Comparison of ENCODE assay signal across 9 cellular contexts in the genomic region with DNA sequence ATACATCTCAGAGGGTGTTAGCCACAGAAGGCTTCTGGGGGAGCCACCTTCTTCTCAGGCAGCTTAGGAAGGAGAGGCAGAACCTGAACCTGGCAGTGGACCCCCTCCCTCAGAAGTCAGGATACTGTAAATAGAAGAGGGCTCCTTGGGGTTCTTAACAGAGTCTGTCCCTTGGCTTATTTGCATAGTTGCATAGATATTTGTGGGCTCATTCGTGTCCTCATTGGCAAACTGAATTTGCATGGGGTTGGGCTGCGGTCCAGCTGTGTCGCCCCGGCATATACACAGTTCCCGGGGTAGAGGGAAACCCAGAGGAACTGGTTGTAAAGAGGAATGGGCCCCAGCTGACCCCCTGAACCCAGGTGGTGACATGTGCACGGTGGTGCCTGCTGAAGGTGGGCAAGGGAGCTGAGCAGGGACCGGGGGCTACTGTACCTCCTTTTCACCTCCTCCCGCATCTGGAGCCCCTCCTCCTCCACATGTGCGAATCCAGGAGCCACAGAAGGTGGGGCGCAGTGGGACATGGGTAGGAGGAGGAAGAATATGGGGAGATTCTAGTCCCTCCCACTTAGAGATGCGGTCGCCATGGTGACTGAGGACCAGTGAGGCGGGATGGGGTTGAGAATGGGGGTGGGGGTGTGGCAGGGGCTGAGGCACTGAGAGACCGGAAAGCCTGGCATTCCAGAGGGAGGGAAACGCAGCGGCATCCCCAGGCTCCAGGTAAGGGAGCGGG. TPM values are rescaled to one million over a fixed set of nuclear protein-coding genes. Genes with fewer than 3 reads are reported as not detected.
A peak's percentile ranks its signal among the peaks of the same experiment; 100 is the strongest.
DNase-seq lines count a peak whose midpoint lies in the region; ATAC-seq and TF ChIP-seq lines count a peak whose summit lies in the region.
"Had no signal": no experiment of that assay in that cellular context is flagged by ENCODE, and none has a peak within 500 bp of the region (broad histone marks: within the 10 kb centered on the region; RNA-seq: fewer than 3 reads in every experiment).

No MANE protein-coding gene starts in this region.

- intact Hi-C loops in esophagus muscularis mucosa (cut with DNase I) (no loop called here), body of pancreas (cut with DNase I) (loop anchor here (5.0 kb wide), 1 partner anchor 73 kb away; no protein-coding TSS in a partner anchor)

- TF ChIP-seq EP300 in esophagus muscularis mucosa (IDR thresholded peaks at IDR 0.05) = no peak

- no CpG with 5 or more reads among the region's 17 CpGs for WGBS in mesendoderm (ENCODE audit: extremely low coverage, insufficient coverage, low lambda C conversion rate)
- WGBS in esophagus muscularis mucosa = 26% methylated on average over 17 of the region's 17 CpGs
- 20 to 32% methylated on average over 16 to 17 of the region's 17 CpGs for WGBS in body of pancreas, 2 donors

- no peaks in the 10 kb centered on the region for H3K27me3 ChIP-seq in MM.1S (replicated peaks; ENCODE audit: insufficient read depth, low read length)
- H3K27me3 ChIP-seq in mesendoderm (ENCODE audit: insufficient read depth, low read length, poor library complexity) = no peaks in the 10 kb centered on the region
- peaks cover 0 to 45% (median 4%) of the 10 kb centered on the region in 4 donors for H3K27me3 ChIP-seq in esophagus muscularis mucosa
- no peaks in the 10 kb centered on the region for H3K27me3 ChIP-seq in body of pancreas

- H3F3A ChIP-seq in MM.1S (ENCODE audit: insufficient read depth, low read length) = peaks cover 74% of the 10 kb centered on the region

- H3K9ac ChIP-seq in MM.1S (ENCODE audit: low read length) = peak overlapping the region; percentile 68
- no peak overlapping the region for H3K9ac ChIP-seq in mesendoderm (ENCODE audit: low read length)

- peaks cover 19% of the 10 kb centered on the region for H3K27me3 Mint-ChIP-seq in mesothelial cell of epicardium (ENCODE audit: low read depth)

- H4K20me1 ChIP-seq in MM.1S (ENCODE audit: insufficient read depth, low read length) = no peaks in the 10 kb centered on the region

- H3K23ac ChIP-seq in mesendoderm (ENCODE audit: low read length) = no peak overlapping the region

- no peak overlapping the region for H3K18ac ChIP-seq in mesendoderm (ENCODE audit: low read length)

- H2AFZ ChIP-seq in MM.1S (ENCODE audit: low read length) = peak overlapping the region; percentile 36; the same call in 1 of the 2 replicates

- H3K27ac ChIP-seq in MM.1S (ENCODE audit: low read length) = peak overlapping the region; percentile 91
- no peak overlapping the region for H3K27ac ChIP-seq in mesendoderm (ENCODE audit: low read depth, low read length)
- H3K27ac ChIP-seq in esophagus muscularis mucosa (replicated peaks in 1 of 4) = no peak overlapping the region
- no peak overlapping the region for H3K27ac ChIP-seq in body of pancreas

- H4K8ac ChIP-seq in mesendoderm (ENCODE audit: low read depth, low read length) = no peak overlapping the region

- H3K4me1 Mint-ChIP-seq in mesothelial cell of epicardium = peaks cover 55% of the 10 kb centered on the region

- H3K27ac Mint-ChIP-seq in mesothelial cell of epicardium = no peak overlapping the region

- H3K4me1 ChIP-seq in MM.1S (ENCODE audit: low read length) (peaks cover 76% of the 10 kb centered on the region), mesendoderm (ENCODE audit: control insufficient read depth, low read depth, low read length) (peaks cover 18% of the 10 kb centered on the region), esophagus muscularis mucosa (peaks cover 17 to 34% (median 27%) of the 10 kb centered on the region in 4 donors), body of pancreas (peaks cover 11% of the 10 kb centered on the region)

- peaks cover 39% of the 10 kb centered on the region for H3K79me2 ChIP-seq in MM.1S (ENCODE audit: low read length)
- H3K79me2 ChIP-seq in mesendoderm (ENCODE audit: control insufficient read depth, insufficient read depth, low read length) = no peaks in the 10 kb centered on the region

- no peak overlapping the region for H2BK15ac ChIP-seq in mesendoderm (replicated peaks; ENCODE audit: low read depth)

- H3K9me2 ChIP-seq in MM.1S (replicated peaks; ENCODE audit: insufficient read depth, low read length) = no peaks in the 10 kb centered on the region

- H3K9me3 Mint-ChIP-seq in mesothelial cell of epicardium = no peaks in the 10 kb centered on the region

- no peaks in the 10 kb centered on the region for H3K79me1 ChIP-seq in mesendoderm (ENCODE audit: low read length)

- peak; percentile 36 for ATAC-seq in GM18861 (IDR thresholded peaks at IDR 0.05; ENCODE audit: unreplicated experiment)
- ATAC-seq in GM21723 (IDR thresholded peaks at IDR 0.05; ENCODE audit: unreplicated experiment) = peak; percentile 47
- no peak for ATAC-seq in body of pancreas

- no peak overlapping the region for H3K56ac ChIP-seq in mesendoderm (ENCODE audit: low read length)

- no peak overlapping the region for H3K4me3 Mint-ChIP-seq in mesothelial cell of epicardium

- H3K4me2 ChIP-seq in MM.1S (ENCODE audit: low read depth, low read length) (peak overlapping the region; percentile 81), mesendoderm (ENCODE audit: low read length) (peak overlapping the region; percentile 5)

- H3K9me3 ChIP-seq in MM.1S (replicated peaks; ENCODE audit: insufficient read depth, low read length) = no peaks in the 10 kb centered on the region
- H3K9me3 ChIP-seq in esophagus muscularis mucosa = no peaks in the 10 kb centered on the region
- no peaks in the 10 kb centered on the region for H3K9me3 ChIP-seq in body of pancreas
- H3K9me3 ChIP-seq: HAP-1 had no signal

- no peak for TF ChIP-seq POLR2A in esophagus muscularis mucosa (IDR thresholded peaks at IDR 0.05; ENCODE audit: low read depth)
- no peak for TF ChIP-seq POLR2A in body of pancreas (IDR thresholded peaks at IDR 0.05)

- no peaks in the 10 kb centered on the region for H3K36me3 Mint-ChIP-seq in mesothelial cell of epicardium

- no peak overlapping the region for H2BK120ac ChIP-seq in mesendoderm (ENCODE audit: low read depth, low read length)

- H4K5ac ChIP-seq in mesendoderm (ENCODE audit: low read length) = no peak overlapping the region

- TF ChIP-seq CTCF in MM.1S (IDR thresholded peaks at IDR 0.05; ENCODE audit: low read length) = no peak
- TF ChIP-seq CTCF in mesothelial cell of epicardium (IDR thresholded peaks at IDR 0.05; ENCODE audit: unreplicated experiment) = no peak
- no peak for TF ChIP-seq CTCF in esophagus muscularis mucosa (IDR thresholded peaks at IDR 0.05)
- TF ChIP-seq CTCF in body of pancreas (IDR thresholded peaks at IDR 0.05) = no peak

- no peaks in the 10 kb centered on the region for H3K36me3 ChIP-seq in MM.1S (replicated peaks; ENCODE audit: insufficient read depth, low read length)
- H3K36me3 ChIP-seq in mesendoderm (ENCODE audit: control insufficient read depth, insufficient read depth, low read length) = no peaks in the 10 kb centered on the region
- no peaks in the 10 kb centered on the region for H3K36me3 ChIP-seq in esophagus muscularis mucosa
- H3K36me3 ChIP-seq in body of pancreas (replicated peaks in 1 of 2; ENCODE audit: insufficient read depth in 1 of 2, low read depth in 2 of 2) = no peaks in the 10 kb centered on the region
- H3K36me3 ChIP-seq: HAP-1 had no signal

- peak overlapping the region; percentile 56 for H3K4me3 ChIP-seq in MM.1S (ENCODE audit: low read length)
- H3K4me3 ChIP-seq in mesendoderm (ENCODE audit: low read length) = no peak overlapping the region
- H3K4me3 ChIP-seq in esophagus muscularis mucosa = no peak overlapping the region
- H3K4me3 ChIP-seq in body of pancreas = no peak overlapping the region
- H3K4me3 ChIP-seq: HAP-1 had no signal

- no peak overlapping the region for H3K4ac ChIP-seq in mesendoderm (ENCODE audit: low read depth, low read length)

- H2AK5ac ChIP-seq in mesendoderm (ENCODE audit: low read length) = no peak overlapping the region

- DNase-seq in MM.1S (peak; percentile 93), mesendoderm (peak; percentile 94), NCI-H128 (lab: John Stamatoyannopoulos, UW; ENCODE audit: unreplicated experiment) (no peak), mesothelial cell of epicardium (ENCODE audit: low spot score in 2 of 2, unreplicated experiment in 2 of 2) (no peak), esophagus muscularis mucosa (ENCODE audit: extremely low spot score) (no peak), body of pancreas (no peak)

- H2BK5ac ChIP-seq in mesendoderm (ENCODE audit: low read length) = no peak overlapping the region

RNA-seq across cellular contexts. Expression of a gene that starts 3.8 kb away (rescaled TPM):
- 1.3 TPM for polyA plus RNA-seq in mesendoderm (2013, experiment 1 of 2)
- polyA plus RNA-seq in mesendoderm (2013, experiment 2 of 2) = 1.1 TPM
- 18.7 to 21.0 TPM (median 19.8 TPM) in 3 replicates for total RNA-seq in mesothelial cell of epicardium
- total RNA-seq in esophagus muscularis mucosa = 1 to 10 TPM; 1.7 to 4.1 (median 2.6) TPM
- total RNA-seq in body of pancreas = 10 to 100 TPM in 1 of 2 donors, 1 to 10 TPM in 1; 2.6 to 11.9 TPM

RNA-seq across cellular contexts. Expression of a gene that starts 35.0 kb away (rescaled TPM):
- polyA plus RNA-seq in mesendoderm (2013, experiment 1 of 2) = 59.4 TPM
- 59.0 TPM for polyA plus RNA-seq in mesendoderm (2013, experiment 2 of 2)
- total RNA-seq in mesothelial cell of epicardium (91.7 to 96.9 TPM (median 92.4 TPM) in 3 replicates), esophagus muscularis mucosa (100 to 1,000 TPM; 311 to 589 (median 380) TPM), body of pancreas (100 to 1,000 TPM; 152 to 186 TPM)

RNA-seq across cellular contexts. Expression of a gene that starts 44.4 kb away (rescaled TPM):
- polyA plus RNA-seq in mesendoderm (2013, experiment 1 of 2) = 16.8 TPM
- polyA plus RNA-seq in mesendoderm (2013, experiment 2 of 2) = 17.0 TPM
- total RNA-seq in mesothelial cell of epicardium = 15.4 to 18.7 TPM (median 18.4 TPM) in 3 replicates
- total RNA-seq in esophagus muscularis mucosa = 10 to 100 TPM in 3 of 4 donors, 1 to 10 TPM in 1; 8.3 to 18.2 (median 15.0) TPM
- 10 to 100 TPM in 1 of 2 donors, 1 to 10 TPM in 1; 5.2 to 13.2 TPM for total RNA-seq in body of pancreas

Comparison
In these comparisons a context has a peak if more than half of its experiments do, and no peak if none do; other contexts are left out.
1. DNase-seq: peak in MM.1S (single experiment) and mesendoderm (single experiment); none in NCI-H128 (single experiment), mesothelial cell of epicardium (0 of 2), esophagus muscularis mucosa (single experiment) and body of pancreas (0 of 4).